ENCODE assay signal across 1 cellular context in the genomic region with DNA sequence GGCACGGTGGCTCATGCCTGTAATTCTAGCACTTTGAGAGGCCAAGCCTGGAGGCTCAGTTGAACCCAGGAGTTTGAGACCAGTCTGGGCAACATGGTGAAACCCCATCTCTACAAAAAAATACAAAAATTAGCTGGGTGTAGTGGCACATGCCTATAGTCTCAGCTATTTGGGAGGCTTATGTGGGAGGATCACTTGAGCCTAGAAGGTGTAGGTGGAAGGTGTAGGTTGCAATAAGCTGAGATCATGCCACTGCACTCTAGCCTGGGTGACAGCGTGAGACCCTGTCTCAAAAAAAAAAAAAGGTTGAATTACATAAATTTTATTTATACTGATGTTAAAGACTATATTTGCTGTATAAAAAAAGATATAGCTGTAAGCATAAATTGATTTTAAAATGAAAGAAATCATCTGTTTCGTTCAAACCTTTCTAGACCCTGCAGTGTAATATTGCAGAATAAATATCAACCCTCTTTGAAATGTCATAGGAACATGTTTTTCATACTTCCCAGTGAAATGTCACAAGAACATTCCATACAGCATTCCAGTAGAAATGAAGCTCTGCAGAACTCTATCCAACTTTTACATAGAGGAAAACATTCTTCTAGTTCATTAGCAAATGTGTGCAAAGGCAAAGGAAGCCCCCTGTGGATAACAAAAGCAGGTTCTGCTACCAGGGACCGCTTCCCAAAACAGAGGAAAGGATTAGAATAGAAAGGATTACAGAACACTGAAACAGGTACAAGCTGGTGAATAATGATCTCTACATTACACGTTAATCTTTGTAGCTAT.
TF ChIP-seq lines count a peak whose summit lies in the region.

No MANE protein-coding gene starts in this region.

TF ChIP-seq in H1, 55 proteins besides CTCF, POLR2A, EP300 and RAD21 (continued from another document):
- TF ChIP-seq, protein P1, sequence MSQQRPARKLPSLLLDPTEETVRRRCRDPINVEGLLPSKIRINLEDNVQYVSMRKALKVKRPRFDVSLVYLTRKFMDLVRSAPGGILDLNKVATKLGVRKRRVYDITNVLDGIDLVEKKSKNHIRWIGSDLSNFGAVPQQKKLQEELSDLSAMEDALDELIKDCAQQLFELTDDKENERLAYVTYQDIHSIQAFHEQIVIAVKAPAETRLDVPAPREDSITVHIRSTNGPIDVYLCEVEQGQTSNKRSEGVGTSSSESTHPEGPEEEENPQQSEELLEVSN (IDR thresholded peaks at IDR 0.05), result no peak
- TF ChIP-seq KDM1A (IDR thresholded peaks at IDR 0.05; ENCODE audit: borderline replicate concordance, low read length) (no peak), TBP (IDR thresholded peaks at IDR 0.05; ENCODE audit: low read depth, low read length) (no peak)
